12 cellular contexts compared by ENCODE assay signal in the genomic region with DNA sequence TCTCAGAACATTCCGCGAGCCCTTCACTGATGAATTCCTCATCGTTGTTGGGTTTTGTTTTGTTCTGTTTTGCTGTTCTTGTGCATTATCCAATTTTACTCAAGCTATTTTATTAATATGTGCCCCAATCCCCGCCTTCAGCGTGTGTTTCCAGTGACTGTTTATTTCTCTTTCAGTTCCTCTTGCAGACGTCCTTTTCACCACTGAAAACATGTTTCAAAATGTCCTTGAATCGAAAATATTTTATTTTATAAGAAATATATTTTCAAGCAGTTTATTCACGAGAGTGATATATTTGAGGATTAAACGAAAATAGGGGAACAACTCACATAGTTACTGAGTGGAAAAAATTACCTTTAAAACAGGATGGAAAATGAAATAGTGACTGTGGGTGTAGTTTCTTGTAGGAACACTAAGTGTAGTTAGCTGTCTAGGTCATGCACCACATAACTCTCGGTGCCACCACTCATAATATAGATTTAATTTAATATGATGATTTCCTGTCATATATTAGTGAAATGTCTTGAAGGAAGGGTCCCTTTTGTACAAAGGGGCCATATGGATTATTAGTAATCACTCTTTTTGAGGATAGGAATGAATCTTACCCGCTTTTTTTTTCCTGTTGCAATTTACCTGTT. TPM values are rescaled to one million over a fixed set of nuclear protein-coding genes. Genes with fewer than 3 reads are reported as not detected.
A peak's percentile ranks its signal among the peaks of the same experiment; 100 is the strongest.
DNase-seq lines count a peak whose midpoint lies in the region; ATAC-seq and TF ChIP-seq lines count a peak whose summit lies in the region.
"Had no signal": no experiment of that assay in that cellular context is flagged by ENCODE, and none has a peak within 500 bp of the region (broad histone marks: within the 10 kb centered on the region; RNA-seq: fewer than 3 reads in every experiment).

No MANE protein-coding gene starts in this region.

- H3K27me3 Mint-ChIP-seq in WTC11 (ENCODE audit: low read depth) = no peaks in the 10 kb centered on the region

- no peaks in the 10 kb centered on the region for H3K27me3 ChIP-seq in lower lobe of right lung (ENCODE audit: low read depth)

- TF ChIP-seq CTCF in lower lobe of right lung (IDR thresholded peaks at IDR 0.05) (no peak), WTC11 (IDR thresholded peaks at IDR 0.05) (no peak)

- H3K36me3 Mint-ChIP-seq in WTC11 = no peaks in the 10 kb centered on the region

- no peaks in the 10 kb centered on the region for H3K9me3 ChIP-seq in lower lobe of right lung

- ATAC-seq in GM18520 (IDR thresholded peaks at IDR 0.05; ENCODE audit: unreplicated experiment) = peak; percentile 75
- peak; percentile 94 for ATAC-seq in GM21723 (IDR thresholded peaks at IDR 0.05; ENCODE audit: unreplicated experiment)
- ATAC-seq in HG03439 (IDR thresholded peaks at IDR 0.05; ENCODE audit: unreplicated experiment) = peak; percentile 86
- ATAC-seq in lower lobe of right lung = no peak
- no peak for ATAC-seq in WTC11

- peak overlapping the region; percentile 19 for H3K27ac ChIP-seq in lower lobe of right lung
- H3K27ac ChIP-seq: PC-9 had no signal

- H3K27ac Mint-ChIP-seq in WTC11 = no peak overlapping the region

- H3K4me3 Mint-ChIP-seq in WTC11 = no peak overlapping the region

- POLR2A ChIA-PET in WTC11 (lab: Charles Lee) = no interaction called here

- H3K4me1 ChIP-seq in lower lobe of right lung = peaks cover 13% of the 10 kb centered on the region

- CTCF ChIA-PET in WTC11 (lab: Charles Lee) = no interaction called here

- no peak for DNase-seq in lower lobe of right lung
- DNase-seq in WTC11 (ENCODE audit: low spot score) = no peak
- no peak for DNase-seq in activated CD8-positive, alpha-beta memory T cell treated with anti-CD3 and anti-CD28 coated beads, Interleukin-2, amount 50 U/mL, for 4 hours
- no peak for DNase-seq in stimulated activated CD8-positive, alpha-beta memory T cell treated with anti-CD3 and anti-CD28 coated beads, Interleukin-4, amount 100 ng/mL, for 48 hours
- DNase-seq in NCI-H2081 (lab: John Stamatoyannopoulos, UW) = no peak
- DNase-seq: DMS53; islet precursor cell; PC-9; stimulated activated CD4-positive, alpha-beta T cell treated with anti-CD3 and anti-CD28 coated beads, Interleukin-12 subunit alpha, Interleukin-12 subunit beta, amount 100 ng/mL, for 4 hours had no signal

- no peaks in the 10 kb centered on the region; the same call in 1 of the 2 replicates for H3K4me1 Mint-ChIP-seq in WTC11

- H3K9me3 Mint-ChIP-seq in WTC11 = no peaks in the 10 kb centered on the region

- no peaks in the 10 kb centered on the region for H3K36me3 ChIP-seq in lower lobe of right lung

- H3K4me3 ChIP-seq in lower lobe of right lung = no peak overlapping the region
- H3K4me3 ChIP-seq: PC-9 had no signal

- intact Hi-C loops in lower lobe of right lung (cut with DNase I) = no loop called here

TF ChIP-seq in WTC11, 78 proteins besides CTCF, POLR2A, EP300 and RAD21:
- no peak for TF ChIP-seq FOXP1 (CRISPR knock-in tag; IDR thresholded peaks at IDR 0.05; ENCODE audit: borderline replicate concordance)
- TF ChIP-seq, protein P1, sequence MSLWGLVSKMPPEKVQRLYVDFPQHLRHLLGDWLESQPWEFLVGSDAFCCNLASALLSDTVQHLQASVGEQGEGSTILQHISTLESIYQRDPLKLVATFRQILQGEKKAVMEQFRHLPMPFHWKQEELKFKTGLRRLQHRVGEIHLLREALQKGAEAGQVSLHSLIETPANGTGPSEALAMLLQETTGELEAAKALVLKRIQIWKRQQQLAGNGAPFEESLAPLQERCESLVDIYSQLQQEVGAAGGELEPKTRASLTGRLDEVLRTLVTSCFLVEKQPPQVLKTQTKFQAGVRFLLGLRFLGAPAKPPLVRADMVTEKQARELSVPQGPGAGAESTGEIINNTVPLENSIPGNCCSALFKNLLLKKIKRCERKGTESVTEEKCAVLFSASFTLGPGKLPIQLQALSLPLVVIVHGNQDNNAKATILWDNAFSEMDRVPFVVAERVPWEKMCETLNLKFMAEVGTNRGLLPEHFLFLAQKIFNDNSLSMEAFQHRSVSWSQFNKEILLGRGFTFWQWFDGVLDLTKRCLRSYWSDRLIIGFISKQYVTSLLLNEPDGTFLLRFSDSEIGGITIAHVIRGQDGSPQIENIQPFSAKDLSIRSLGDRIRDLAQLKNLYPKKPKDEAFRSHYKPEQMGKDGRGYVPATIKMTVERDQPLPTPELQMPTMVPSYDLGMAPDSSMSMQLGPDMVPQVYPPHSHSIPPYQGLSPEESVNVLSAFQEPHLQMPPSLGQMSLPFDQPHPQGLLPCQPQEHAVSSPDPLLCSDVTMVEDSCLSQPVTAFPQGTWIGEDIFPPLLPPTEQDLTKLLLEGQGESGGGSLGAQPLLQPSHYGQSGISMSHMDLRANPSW (CRISPR knock-in tag; conservative IDR thresholded peaks at IDR 0.05; ENCODE audit: low read depth) = no peak
- TF ChIP-seq, protein P2, sequence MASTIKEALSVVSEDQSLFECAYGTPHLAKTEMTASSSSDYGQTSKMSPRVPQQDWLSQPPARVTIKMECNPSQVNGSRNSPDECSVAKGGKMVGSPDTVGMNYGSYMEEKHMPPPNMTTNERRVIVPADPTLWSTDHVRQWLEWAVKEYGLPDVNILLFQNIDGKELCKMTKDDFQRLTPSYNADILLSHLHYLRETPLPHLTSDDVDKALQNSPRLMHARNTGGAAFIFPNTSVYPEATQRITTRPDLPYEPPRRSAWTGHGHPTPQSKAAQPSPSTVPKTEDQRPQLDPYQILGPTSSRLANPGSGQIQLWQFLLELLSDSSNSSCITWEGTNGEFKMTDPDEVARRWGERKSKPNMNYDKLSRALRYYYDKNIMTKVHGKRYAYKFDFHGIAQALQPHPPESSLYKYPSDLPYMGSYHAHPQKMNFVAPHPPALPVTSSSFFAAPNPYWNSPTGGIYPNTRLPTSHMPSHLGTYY (CRISPR knock-in tag; IDR thresholded peaks at IDR 0.05) = no peak

RNA-seq across cellular contexts. Expression of a gene that starts 45.3 kb away (rescaled TPM):
- total RNA-seq in lower lobe of right lung (55.4 TPM), WTC11 (2021) (69.8 to 75.7 TPM (median 73.5 TPM) in 3 replicates)

Comparison
In these comparisons a context has a peak if more than half of its experiments do, and no peak if none do; other contexts are left out.
1. ATAC-seq: peak in GM18520 (single experiment), GM21723 (single experiment) and HG03439 (single experiment); none in lower lobe of right lung (0 of 2) and WTC11 (single experiment).